Comparison of ENCODE assay signal across 11 cellular contexts in genomic region chr18:37335337-37335736, GRCh38.
DNase-seq lines count a peak whose midpoint lies in the region; ATAC-seq and TF ChIP-seq lines count a peak whose summit lies in the region.
"Had no signal": no experiment of that assay in that cellular context is flagged by ENCODE, and none has a peak within 500 bp of the region (broad histone marks: within the 10 kb centered on the region; RNA-seq: fewer than 3 reads in every experiment).

No MANE protein-coding gene starts in this region.

- H3K79me2 ChIP-seq in ACC112 (ENCODE audit: control insufficient read depth, insufficient read depth, low read length, unreplicated experiment) (no peaks in the 10 kb centered on the region), GM23338 (replicated peaks; ENCODE audit: insufficient read depth) (no peaks in the 10 kb centered on the region)

- H3K4me1 ChIP-seq in ACC112 (ENCODE audit: control insufficient read depth, insufficient read depth, low read length, unreplicated experiment) = peaks cover 10% of the 10 kb centered on the region
- no peaks in the 10 kb centered on the region; the same call in 1 of the 2 replicates for H3K4me1 ChIP-seq in GM23338 (ENCODE audit: insufficient read depth)
- H3K4me1 ChIP-seq in esophagus muscularis mucosa = peaks cover 0 to 6% (median 0%) of the 10 kb centered on the region in 4 donors

- H3K4me3 ChIP-seq in ACC112 (ENCODE audit: low read depth, low read length) = no peak overlapping the region
- no peak overlapping the region for H3K4me3 ChIP-seq in GM23338
- H3K4me3 ChIP-seq in astrocyte of the spinal cord (ENCODE audit: low read depth, low read length) = no peak overlapping the region
- no peak overlapping the region for H3K4me3 ChIP-seq in esophagus muscularis mucosa

- peak in 1 of 2 experiments; percentile 66; a peak in 2 of 4 replicates for TF ChIP-seq CTCF in GM23338 (conservative IDR thresholded peaks at IDR 0.05; ENCODE audit: low read depth in 2 of 2)
- peak; percentile 12 for TF ChIP-seq CTCF in astrocyte of the spinal cord (IDR thresholded peaks at IDR 0.05; ENCODE audit: low read depth, low read length)
- no peak for TF ChIP-seq CTCF in esophagus muscularis mucosa (IDR thresholded peaks at IDR 0.05)

- H3K27ac Mint-ChIP-seq in GM23338 = no peak overlapping the region
- H3K27ac Mint-ChIP-seq: activated naive CD4-positive, alpha-beta T cell treated with anti-CD3 and anti-CD28 coated beads, Interleukin-2, amount 50 U/mL, for 72 hours; CD4-positive, alpha-beta T cell had no signal

- H3K9me2 ChIP-seq in GM23338 (ENCODE audit: insufficient read depth) = no peaks in the 10 kb centered on the region

- in situ Hi-C loops in astrocyte of the spinal cord (cut with HindIII; ENCODE audit: low sequenced_read_pairs) = no loop called here

- intact Hi-C loops in esophagus muscularis mucosa (cut with DNase I) = no loop called here

- no peak overlapping the region for H3K4me2 ChIP-seq in GM23338

- TF ChIP-seq POLR2A in esophagus muscularis mucosa (IDR thresholded peaks at IDR 0.05; ENCODE audit: low read depth) = no peak

- H3K9me3 ChIP-seq in esophagus muscularis mucosa = no peaks in the 10 kb centered on the region

- peaks cover 5% of the 10 kb centered on the region for H3K4me1 Mint-ChIP-seq in GM23338

- no peaks in the 10 kb centered on the region for H3K9me3 Mint-ChIP-seq in GM23338
- H3K9me3 Mint-ChIP-seq: activated naive CD4-positive, alpha-beta T cell treated with anti-CD3 and anti-CD28 coated beads, Interleukin-2, amount 50 U/mL, for 72 hours; CD4-positive, alpha-beta T cell had no signal

- DNase-seq in GM23338 (ENCODE audit: low spot score) (no peak), astrocyte of the spinal cord (ENCODE audit: low read depth, low spot score) (peak; percentile 2), kidney tubule cell (ENCODE audit: low spot score) (peak; percentile 8), esophagus muscularis mucosa (ENCODE audit: extremely low spot score) (no peak), NCI-H2081 treated with DMSO at 0.1 percent for 48 hours (lab: John Stamatoyannopoulos, UW) (no peak)
- DNase-seq: CD4-positive, alpha-beta T cell had no signal

- no peak for TF ChIP-seq EP300 in esophagus muscularis mucosa (IDR thresholded peaks at IDR 0.05)

- H3K27ac ChIP-seq in ACC112 (ENCODE audit: low read depth, low read length) = no peak overlapping the region
- no peak overlapping the region for H3K27ac ChIP-seq in GM23338 (ENCODE audit: low read depth)
- H3K27ac ChIP-seq in esophagus muscularis mucosa (replicated peaks in 1 of 4) = no peak overlapping the region
- H3K27ac ChIP-seq: HL-60 had no signal

- ATAC-seq in GM23338 (peak; percentile 73), HG02642 (IDR thresholded peaks at IDR 0.05; ENCODE audit: poor library complexity, unreplicated experiment) (no peak), HG03097 (IDR thresholded peaks at IDR 0.05; ENCODE audit: low FRiP score, unreplicated experiment) (no peak)

- H3K27me3 ChIP-seq in ACC112 (ENCODE audit: insufficient read depth, low read length) = no peaks in the 10 kb centered on the region
- no peaks in the 10 kb centered on the region for H3K27me3 ChIP-seq in GM23338 (ENCODE audit: insufficient read depth)
- H3K27me3 ChIP-seq in esophagus muscularis mucosa = peaks cover 0 to 24% (median 0%) of the 10 kb centered on the region in 4 donors

- H2AFZ ChIP-seq in ACC112 (ENCODE audit: low read length, unreplicated experiment) (peak overlapping the region; percentile 61), GM23338 (no peak overlapping the region)

- 74% methylated on average over 4 of the region's 4 CpGs for WGBS in esophagus muscularis mucosa

- no peaks in the 10 kb centered on the region for H3F3A ChIP-seq in GM23338 (replicated peaks; ENCODE audit: low read depth)

- no peaks in the 10 kb centered on the region for H3K36me3 Mint-ChIP-seq in GM23338 (ENCODE audit: low read depth)
- H3K36me3 Mint-ChIP-seq: activated naive CD4-positive, alpha-beta T cell treated with anti-CD3 and anti-CD28 coated beads, Interleukin-2, amount 50 U/mL, for 72 hours had no signal

- H3K27me3 Mint-ChIP-seq in GM23338 (ENCODE audit: insufficient read depth, low read depth, poor library complexity) = peaks cover 8% of the 10 kb centered on the region
- H3K27me3 Mint-ChIP-seq: CD4-positive, alpha-beta T cell had no signal

- H3K36me3 ChIP-seq in ACC112 (ENCODE audit: insufficient read depth, low read length) = no peaks in the 10 kb centered on the region
- no peaks in the 10 kb centered on the region for H3K36me3 ChIP-seq in GM23338 (ENCODE audit: insufficient read depth)
- no peaks in the 10 kb centered on the region for H3K36me3 ChIP-seq in esophagus muscularis mucosa

- no peak overlapping the region for H3K4me3 Mint-ChIP-seq in GM23338
- H3K4me3 Mint-ChIP-seq: CD4-positive, alpha-beta T cell had no signal

- no peaks in the 10 kb centered on the region for H4K20me1 ChIP-seq in GM23338 (replicated peaks; ENCODE audit: insufficient read depth)

TF ChIP-seq in GM23338, 12 proteins besides CTCF, POLR2A, EP300 and RAD21:
- TF ChIP-seq POLR2AphosphoS5 (IDR thresholded peaks at IDR 0.05; ENCODE audit: low read depth) (no peak), EZH2 (IDR thresholded peaks at IDR 0.05; ENCODE audit: low read depth, unreplicated experiment) (no peak), NANOG (IDR thresholded peaks at IDR 0.05; ENCODE audit: borderline replicate concordance) (no peak), STAT1 (IDR thresholded peaks at IDR 0.05; ENCODE audit: unreplicated experiment) (no peak), ZNF331 (CRISPR knock-in tag; IDR thresholded peaks at IDR 0.05; ENCODE audit: low read depth) (no peak), EZH2phosphoT487 (IDR thresholded peaks at IDR 0.05; ENCODE audit: unreplicated experiment) (no peak), REST (IDR thresholded peaks at IDR 0.05; ENCODE audit: unreplicated experiment) (no peak), JUNB (IDR thresholded peaks at IDR 0.05; ENCODE audit: unreplicated experiment) (no peak), CREB1 (CRISPR knock-in tag; IDR thresholded peaks at IDR 0.05; ENCODE audit: low read depth) (no peak), ZNF114 (CRISPR knock-in tag; IDR thresholded peaks at IDR 0.05) (no peak), ETS1 (IDR thresholded peaks at IDR 0.05) (no peak)

Comparison
In these comparisons a context has a peak if more than half of its experiments do, and no peak if none do; other contexts are left out.
1. DNase-seq: peak in astrocyte of the spinal cord (single experiment) and kidney tubule cell (single experiment); none in GM23338 (single experiment), esophagus muscularis mucosa (single experiment) and NCI-H2081 treated with DMSO at 0.1 percent for 48 hours (single experiment).